ENCODE assay signal across 21 cellular contexts in the genomic region with DNA sequence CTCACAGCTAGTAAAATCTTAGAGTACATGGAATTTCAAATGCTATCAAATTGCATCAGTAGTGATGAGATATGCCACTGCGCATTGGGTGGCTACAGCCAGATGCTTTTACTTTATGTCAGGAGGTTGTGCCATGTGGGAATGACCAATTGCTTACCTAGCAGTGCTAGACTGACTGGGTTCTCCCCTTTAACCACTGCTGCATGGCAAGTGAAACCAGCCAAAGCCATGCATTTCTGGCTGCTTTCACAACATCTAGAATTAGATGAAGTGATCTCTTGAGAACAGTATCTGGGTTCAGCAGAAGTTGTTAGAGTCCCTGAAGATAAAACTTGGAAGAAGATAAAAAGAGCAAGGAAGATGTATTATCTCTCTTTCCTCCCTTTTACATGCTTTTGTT.
DNase-seq lines count a peak whose midpoint lies in the region; ATAC-seq, FAIRE-seq and TF ChIP-seq lines count a peak whose summit lies in the region.
"Had no signal": no experiment of that assay in that cellular context is flagged by ENCODE, and none has a peak within 500 bp of the region (broad histone marks: within the 10 kb centered on the region; RNA-seq: fewer than 3 reads in every experiment).

No MANE protein-coding gene starts in this region.

- no peaks in the 10 kb centered on the region for H3F3A ChIP-seq in GM23338 (replicated peaks; ENCODE audit: low read depth)
- H3F3A ChIP-seq in MM.1S (ENCODE audit: insufficient read depth, low read length), result peaks cover 6% of the 10 kb centered on the region; the same call in 1 of the 2 replicates
- no peaks in the 10 kb centered on the region for H3F3A ChIP-seq in SK-N-SH (replicated peaks; ENCODE audit: insufficient read depth)

- H3K56ac ChIP-seq in H1 (replicated peaks; ENCODE audit: insufficient read length, low read depth, low read length), result no peak overlapping the region

- H4K20me1 ChIP-seq in GM23338 (replicated peaks; ENCODE audit: insufficient read depth) (no peaks in the 10 kb centered on the region), MM.1S (ENCODE audit: insufficient read depth, low read length) (no peaks in the 10 kb centered on the region), H1 (replicated peaks in 1 of 2; ENCODE audit: control insufficient read depth in 1 of 2, insufficient read depth in 2 of 2, low read length in 2 of 2) (no peaks in the 10 kb centered on the region), SK-N-SH (ENCODE audit: insufficient read depth) (no peaks in the 10 kb centered on the region)
- H4K20me1 ChIP-seq: BLaER1 treated with 17β-estradiol and CSF1 and Interleukin-3, amounts not matched to agents 10 nM and 100 nM had no signal

- no peak for TF ChIP-seq POLR2A in H1 (IDR thresholded peaks at IDR 0.05; ENCODE audit: control extremely low read depth in 1 of 2, low read depth in 2 of 2, low read length in 2 of 2)

- H3K9me3 Mint-ChIP-seq in GM23338 (peaks cover 7% of the 10 kb centered on the region), progenitor cell of endocrine pancreas (ENCODE audit: low read depth) (peaks cover 6% of the 10 kb centered on the region)

- H3K79me2 ChIP-seq in GM23338 (replicated peaks; ENCODE audit: insufficient read depth), result no peaks in the 10 kb centered on the region
- H3K79me2 ChIP-seq in MM.1S (ENCODE audit: low read length), result no peaks in the 10 kb centered on the region
- no peaks in the 10 kb centered on the region for H3K79me2 ChIP-seq in H1 (ENCODE audit: control insufficient read depth in 1 of 2, insufficient read depth in 2 of 2, low read length in 2 of 2)
- no peaks in the 10 kb centered on the region for H3K79me2 ChIP-seq in SK-N-SH (ENCODE audit: insufficient read depth)

- no peak for TF ChIP-seq CTCF in GM23338 (conservative IDR thresholded peaks at IDR 0.05; ENCODE audit: low read depth in 2 of 2)
- no peak for TF ChIP-seq CTCF in MM.1S (IDR thresholded peaks at IDR 0.05; ENCODE audit: low read length)
- TF ChIP-seq CTCF in H1 (IDR thresholded peaks at IDR 0.05; ENCODE audit: control extremely low read depth in 1 of 3, insufficient read depth in 1 of 3, low read depth in 1 of 3, low read length in 3 of 3), result no peak
- no peak for TF ChIP-seq CTCF in SK-N-SH (IDR thresholded peaks at IDR 0.05)
- TF ChIP-seq CTCF in progenitor cell of endocrine pancreas (IDR thresholded peaks at IDR 0.05; ENCODE audit: unreplicated experiment), result no peak

- no peak for DNase-seq in GM23338 (ENCODE audit: low spot score)
- peak; percentile 58 for DNase-seq in MM.1S
- no peak for DNase-seq in H1 (ENCODE audit: low read depth in 1 of 2, low spot score in 2 of 2)
- no peak for DNase-seq in SK-N-SH
- no peak for DNase-seq in progenitor cell of endocrine pancreas (ENCODE audit: low spot score, unreplicated experiment)
- DNase-seq: AML-193; Caco-2; Calu3; CD4-positive, alpha-beta T cell; CD8-positive, alpha-beta T cell; DMS79 treated with DMSO at 0.1 percent for 48 hours; GF-D8 had no signal

- H3K4me1 ChIP-seq in GM23338 (ENCODE audit: insufficient read depth) (no peaks in the 10 kb centered on the region; the same call in 1 of the 2 replicates), MM.1S (ENCODE audit: low read length) (0 out of 2 replicates have a peak, but pooled peaks cover 9% of the 10 kb centered on the region), H1 (replicated peaks in 1 of 4; ENCODE audit: control insufficient read depth in 3 of 4, insufficient read depth in 4 of 4, low read length in 3 of 4) (no peaks in the 10 kb centered on the region), SK-N-SH (ENCODE audit: control insufficient read depth in 1 of 2, insufficient read depth in 2 of 2, low read depth in 1 of 2, low read length in 1 of 2) (no peaks in the 10 kb centered on the region)
- H3K4me1 ChIP-seq: A549; BLaER1 treated with 17β-estradiol and CSF1 and Interleukin-3, amounts not matched to agents 10 nM and 100 nM; Caco-2 had no signal

- H3K27ac ChIP-seq in GM23338 (ENCODE audit: low read depth) (no peak overlapping the region), MM.1S (ENCODE audit: low read length) (no peak overlapping the region), H1 (ENCODE audit: low read depth, low read length) (no peak overlapping the region), SK-N-SH (ENCODE audit: low read depth in 2 of 2, low read length in 1 of 2) (no peak overlapping the region)
- H3K27ac ChIP-seq: 22Rv1; A549; BLaER1 treated with 17β-estradiol and CSF1 and Interleukin-3, amounts not matched to agents 10 nM and 100 nM; C4-2B had no signal

- no peak overlapping the region for H4K5ac ChIP-seq in H1 (ENCODE audit: insufficient read length, low read depth, low read length)

- H3K4me3 ChIP-seq in GM23338 (no peak overlapping the region), MM.1S (ENCODE audit: low read length) (no peak overlapping the region), H1 (ENCODE audit: extremely low read depth in 1 of 4, insufficient read depth in 2 of 4, low read depth in 3 of 4, low read length in 4 of 4) (no peak overlapping the region), SK-N-SH (ENCODE audit: low read depth in 2 of 2, low read length in 1 of 2) (no peak overlapping the region)
- H3K4me3 ChIP-seq: A549; BLaER1 treated with 17β-estradiol and CSF1 and Interleukin-3, amounts not matched to agents 10 nM and 100 nM had no signal

- H3K4me1 Mint-ChIP-seq in GM23338 (no peaks in the 10 kb centered on the region), progenitor cell of endocrine pancreas (ENCODE audit: low read depth) (no peaks in the 10 kb centered on the region)
- H3K4me1 Mint-ChIP-seq: B cell had no signal

- no peak overlapping the region for H2BK120ac ChIP-seq in H1 (replicated peaks; ENCODE audit: low read depth, low read length)

- H3K27me3 ChIP-seq in GM23338 (ENCODE audit: insufficient read depth) (no peaks in the 10 kb centered on the region), MM.1S (replicated peaks; ENCODE audit: insufficient read depth, low read length) (no peaks in the 10 kb centered on the region), H1 (replicated peaks in 1 of 4; ENCODE audit: control insufficient read depth in 3 of 4, extremely low read depth in 1 of 4, insufficient read depth in 3 of 4, low read length in 3 of 4) (no peaks in the 10 kb centered on the region), SK-N-SH (ENCODE audit: insufficient read depth) (no peaks in the 10 kb centered on the region)
- H3K27me3 ChIP-seq: BLaER1 treated with 17β-estradiol and CSF1 and Interleukin-3, amounts not matched to agents 10 nM and 100 nM had no signal

- no peak overlapping the region for H2BK12ac ChIP-seq in H1 (ENCODE audit: low read depth, low read length)

- H3K23me2 ChIP-seq in H1 (ENCODE audit: low read depth, low read length), result no peaks in the 10 kb centered on the region

- H3K27me3 Mint-ChIP-seq in GM23338 (ENCODE audit: insufficient read depth, low read depth, poor library complexity) (no peaks in the 10 kb centered on the region), progenitor cell of endocrine pancreas (no peaks in the 10 kb centered on the region)
- H3K27me3 Mint-ChIP-seq: B cell; CD4-positive, alpha-beta T cell had no signal

- no peak overlapping the region for H2BK15ac ChIP-seq in H1 (ENCODE audit: low read length)

- no peak overlapping the region for H4K91ac ChIP-seq in H1 (replicated peaks; ENCODE audit: insufficient read length, low read length)

- no peak overlapping the region for H4K8ac ChIP-seq in H1 (ENCODE audit: extremely low read depth, insufficient read depth, low read length)

- H3K4me2 ChIP-seq in GM23338 (no peak overlapping the region), MM.1S (ENCODE audit: low read depth, low read length) (no peak overlapping the region), H1 (ENCODE audit: insufficient read depth in 1 of 2, low read depth in 2 of 2, low read length in 2 of 2) (no peak overlapping the region), SK-N-SH (no peak overlapping the region)
- H3K4me2 ChIP-seq: A549; BLaER1 treated with 17β-estradiol and CSF1 and Interleukin-3, amounts not matched to agents 10 nM and 100 nM had no signal

- FAIRE-seq in H1 (lab: Jason Lieb, UNC), result no peak
- FAIRE-seq: A549, D721Med, G401.6, GM12891 had no signal

- H3K4me3 Mint-ChIP-seq in GM23338 (no peak overlapping the region), progenitor cell of endocrine pancreas (ENCODE audit: low read depth) (no peak overlapping the region)
- H3K4me3 Mint-ChIP-seq: B cell; CD4-positive, alpha-beta T cell; CD8-positive, alpha-beta T cell had no signal

- TF ChIP-seq RAD21 in H1 (IDR thresholded peaks at IDR 0.05 in 1 of 2, conservative IDR thresholded peaks at IDR 0.05 in 1 of 2; ENCODE audit: low read depth in 2 of 2, low read length in 2 of 2) (no peak), SK-N-SH (IDR thresholded peaks at IDR 0.05; ENCODE audit: low read length) (no peak)

- no peak overlapping the region for H2BK5ac ChIP-seq in H1 (ENCODE audit: low read depth, low read length)

- 100% methylated on average over 1 of the region's 1 CpG; no CpG with 5 or more reads in 1 of the 2 experiments for WGBS in H1 (ENCODE audit: extremely low coverage in 1 of 2, insufficient coverage in 1 of 2, insufficient read length in 1 of 2, insufficient replicate concordance in 2 of 2, low coverage in 1 of 2, low lambda C conversion rate in 2 of 2, missing lambda C conversion rate in 1 of 2), 2 experiments
- 96% methylated on average over 1 of the region's 1 CpG for WGBS in SK-N-SH (ENCODE audit: low lambda C conversion rate)

- no peaks in the 10 kb centered on the region for H3K79me1 ChIP-seq in H1 (ENCODE audit: low read depth, low read length)

- H3K14ac ChIP-seq in H1 (ENCODE audit: insufficient read length), result no peak overlapping the region

- POLR2A ChIA-PET in H1 (lab: Charles Lee; ENCODE audit: partially characterized antibody), result no interaction called here
- POLR2A ChIA-PET in SK-N-SH (lab: Yijun Ruan, JAX), result no interaction called here

- no peak overlapping the region for H3K18ac ChIP-seq in H1 (ENCODE audit: extremely low read depth, low read length)

- H3K27ac Mint-ChIP-seq in GM23338 (no peak overlapping the region), progenitor cell of endocrine pancreas (no peak overlapping the region)
- H3K27ac Mint-ChIP-seq: B cell; CD4-positive, alpha-beta T cell; CD8-positive, alpha-beta T cell had no signal

- H3K36me3 Mint-ChIP-seq in GM23338 (ENCODE audit: low read depth) (peaks cover 5% of the 10 kb centered on the region; the same call in 1 of the 3 replicates), progenitor cell of endocrine pancreas (ENCODE audit: insufficient read depth) (no peaks in the 10 kb centered on the region)
- H3K36me3 Mint-ChIP-seq: CD8-positive, alpha-beta T cell had no signal

- ATAC-seq in GM23338 (no peak), GM21526 (IDR thresholded peaks at IDR 0.05; ENCODE audit: low FRiP score, unreplicated experiment) (no peak)
- ATAC-seq: A549; CD8-positive, alpha-beta T cell had no signal

- no peak overlapping the region for H2BK20ac ChIP-seq in H1 (ENCODE audit: low read length)

- no peaks in the 10 kb centered on the region for H3K36me3 ChIP-seq in GM23338 (ENCODE audit: insufficient read depth)
- no peaks in the 10 kb centered on the region for H3K36me3 ChIP-seq in MM.1S (replicated peaks; ENCODE audit: insufficient read depth, low read length)
- no peaks in the 10 kb centered on the region; a peak in 1 of 8 replicates for H3K36me3 ChIP-seq in H1 (ENCODE audit: control insufficient read depth in 2 of 4, insufficient read depth in 4 of 4, low read length in 3 of 4)
- no peaks in the 10 kb centered on the region for H3K36me3 ChIP-seq in SK-N-SH (replicated peaks in 1 of 2; ENCODE audit: control insufficient read depth in 1 of 2, insufficient read depth in 2 of 2, low read length in 1 of 2)
- H3K36me3 ChIP-seq: BLaER1 treated with 17β-estradiol and CSF1 and Interleukin-3, amounts not matched to agents 10 nM and 100 nM had no signal

- CTCF ChIA-PET in H1 (lab: Charles Lee; ENCODE audit: partially characterized antibody), result interaction anchor here (0.9 kb wide), 1 partner anchor 13 kb away, joined by 3 read pairs; no protein-coding TSS in a partner anchor
- CTCF ChIA-PET in SK-N-SH (lab: Yijun Ruan, JAX), result no interaction called here

- no peak for TF ChIP-seq EP300 in H1 (IDR thresholded peaks at IDR 0.05; ENCODE audit: borderline replicate concordance in 1 of 2, low read depth in 2 of 2, low read length in 2 of 2)
- no peak for TF ChIP-seq EP300 in SK-N-SH (IDR thresholded peaks at IDR 0.05; ENCODE audit: borderline replicate concordance in 1 of 2, low read depth in 1 of 2, low read length in 1 of 2)

- no peak overlapping the region for H2AK5ac ChIP-seq in H1 (ENCODE audit: low read depth, low read length)

- H2AFZ ChIP-seq in GM23338 (peak overlapping the region; percentile 54; the same call in 1 of the 2 replicates), MM.1S (ENCODE audit: low read length) (no peak overlapping the region), H1 (ENCODE audit: low read length) (peak overlapping the region; percentile 49; the same call in 1 of the 2 replicates), SK-N-SH (ENCODE audit: low read depth) (no peak overlapping the region)

- no peak overlapping the region for H3K4ac ChIP-seq in H1 (replicated peaks; ENCODE audit: insufficient read length, low read depth, low read length)

- H3K9me3 ChIP-seq in MM.1S (replicated peaks; ENCODE audit: insufficient read depth, low read length), result no peaks in the 10 kb centered on the region
- H3K9me3 ChIP-seq in H1 (ENCODE audit: insufficient read depth in 2 of 2, low read depth in 1 of 2, low read length in 1 of 2), result no peaks in the 10 kb centered on the region; a peak in 1 of 4 replicates
- H3K9me3 ChIP-seq in SK-N-SH, result no peaks in the 10 kb centered on the region
- H3K9me3 ChIP-seq: A549, Caco-2 had no signal

- H3K23ac ChIP-seq in H1 (ENCODE audit: insufficient read length), result no peak overlapping the region

- H3K9ac ChIP-seq in MM.1S (ENCODE audit: low read length), result no peak overlapping the region
- no peak overlapping the region for H3K9ac ChIP-seq in H1 (replicated peaks in 1 of 4; ENCODE audit: extremely low read depth in 1 of 4, low read depth in 3 of 4, low read length in 3 of 4)
- H3K9ac ChIP-seq in SK-N-SH, result no peak overlapping the region
- H3K9ac ChIP-seq: BLaER1 treated with 17β-estradiol and CSF1 and Interleukin-3, amounts not matched to agents 10 nM and 100 nM had no signal

- H3K9me2 ChIP-seq in GM23338 (ENCODE audit: insufficient read depth) (no peaks in the 10 kb centered on the region), MM.1S (replicated peaks; ENCODE audit: insufficient read depth, low read length) (no peaks in the 10 kb centered on the region), SK-N-SH (no peaks in the 10 kb centered on the region)

Comparison
In these comparisons a context has a peak if more than half of its experiments do, and no peak if none do; other contexts are left out.
1. H2AFZ ChIP-seq: peak in GM23338 (single experiment) and H1 (single experiment); none in MM.1S (single experiment) and SK-N-SH (single experiment).